In genomic region chr12:3959799-3960560, GRCh38 we compare ENCODE assay signal across 1 cellular context.
TF ChIP-seq lines count a peak whose summit lies in the region.

No MANE protein-coding gene starts in this region.

TF ChIP-seq in HepG2, 621 proteins besides CTCF, POLR2A, EP300 and RAD21 (continued from another document and continues in another):
- TF ChIP-seq, protein P1, sequence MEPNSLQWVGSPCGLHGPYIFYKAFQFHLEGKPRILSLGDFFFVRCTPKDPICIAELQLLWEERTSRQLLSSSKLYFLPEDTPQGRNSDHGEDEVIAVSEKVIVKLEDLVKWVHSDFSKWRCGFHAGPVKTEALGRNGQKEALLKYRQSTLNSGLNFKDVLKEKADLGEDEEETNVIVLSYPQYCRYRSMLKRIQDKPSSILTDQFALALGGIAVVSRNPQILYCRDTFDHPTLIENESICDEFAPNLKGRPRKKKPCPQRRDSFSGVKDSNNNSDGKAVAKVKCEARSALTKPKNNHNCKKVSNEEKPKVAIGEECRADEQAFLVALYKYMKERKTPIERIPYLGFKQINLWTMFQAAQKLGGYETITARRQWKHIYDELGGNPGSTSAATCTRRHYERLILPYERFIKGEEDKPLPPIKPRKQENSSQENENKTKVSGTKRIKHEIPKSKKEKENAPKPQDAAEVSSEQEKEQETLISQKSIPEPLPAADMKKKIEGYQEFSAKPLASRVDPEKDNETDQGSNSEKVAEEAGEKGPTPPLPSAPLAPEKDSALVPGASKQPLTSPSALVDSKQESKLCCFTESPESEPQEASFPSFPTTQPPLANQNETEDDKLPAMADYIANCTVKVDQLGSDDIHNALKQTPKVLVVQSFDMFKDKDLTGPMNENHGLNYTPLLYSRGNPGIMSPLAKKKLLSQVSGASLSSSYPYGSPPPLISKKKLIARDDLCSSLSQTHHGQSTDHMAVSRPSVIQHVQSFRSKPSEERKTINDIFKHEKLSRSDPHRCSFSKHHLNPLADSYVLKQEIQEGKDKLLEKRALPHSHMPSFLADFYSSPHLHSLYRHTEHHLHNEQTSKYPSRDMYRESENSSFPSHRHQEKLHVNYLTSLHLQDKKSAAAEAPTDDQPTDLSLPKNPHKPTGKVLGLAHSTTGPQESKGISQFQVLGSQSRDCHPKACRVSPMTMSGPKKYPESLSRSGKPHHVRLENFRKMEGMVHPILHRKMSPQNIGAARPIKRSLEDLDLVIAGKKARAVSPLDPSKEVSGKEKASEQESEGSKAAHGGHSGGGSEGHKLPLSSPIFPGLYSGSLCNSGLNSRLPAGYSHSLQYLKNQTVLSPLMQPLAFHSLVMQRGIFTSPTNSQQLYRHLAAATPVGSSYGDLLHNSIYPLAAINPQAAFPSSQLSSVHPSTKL (CRISPR knock-in tag; IDR thresholded peaks at IDR 0.05): peak; percentile 88
- TF ChIP-seq SP1 (IDR thresholded peaks at IDR 0.05): no peak
- no peak for TF ChIP-seq SP1 (CRISPR knock-in tag; IDR thresholded peaks at IDR 0.05)
- TF ChIP-seq GATAD2A (CRISPR knock-in tag; IDR thresholded peaks at IDR 0.05): peak; percentile 83
- no peak for TF ChIP-seq TCF7L2 (IDR thresholded peaks at IDR 0.05; ENCODE audit: low read depth, low read length)
- TF ChIP-seq, protein P2, sequence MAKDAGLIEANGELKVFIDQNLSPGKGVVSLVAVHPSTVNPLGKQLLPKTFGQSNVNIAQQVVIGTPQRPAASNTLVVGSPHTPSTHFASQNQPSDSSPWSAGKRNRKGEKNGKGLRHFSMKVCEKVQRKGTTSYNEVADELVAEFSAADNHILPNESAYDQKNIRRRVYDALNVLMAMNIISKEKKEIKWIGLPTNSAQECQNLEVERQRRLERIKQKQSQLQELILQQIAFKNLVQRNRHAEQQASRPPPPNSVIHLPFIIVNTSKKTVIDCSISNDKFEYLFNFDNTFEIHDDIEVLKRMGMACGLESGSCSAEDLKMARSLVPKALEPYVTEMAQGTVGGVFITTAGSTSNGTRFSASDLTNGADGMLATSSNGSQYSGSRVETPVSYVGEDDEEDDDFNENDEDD (CRISPR knock-in tag; IDR thresholded peaks at IDR 0.05; ENCODE audit: borderline replicate concordance): no peak
- TF ChIP-seq ZNF670 (CRISPR knock-in tag; IDR thresholded peaks at IDR 0.05; ENCODE audit: borderline replicate concordance): no peak
- no peak for TF ChIP-seq NAIF1 (CRISPR knock-in tag; IDR thresholded peaks at IDR 0.05; ENCODE audit: borderline replicate concordance)
- TF ChIP-seq FOXC1 (CRISPR knock-in tag; IDR thresholded peaks at IDR 0.05; ENCODE audit: borderline replicate concordance): peak; percentile 23; the same call in 1 of the 2 replicates
- TF ChIP-seq MAZ (IDR thresholded peaks at IDR 0.05; ENCODE audit: borderline replicate concordance, low read depth, low read length): no peak
- TF ChIP-seq MAZ (CRISPR knock-in tag; IDR thresholded peaks at IDR 0.05; ENCODE audit: low read depth): 0 out of 2 replicates have a peak, but pooled peaks have one; percentile 20
- TF ChIP-seq HDAC1 (CRISPR knock-in tag; IDR thresholded peaks at IDR 0.05): peak; percentile 75
- no peak for TF ChIP-seq ZNF7 (CRISPR knock-in tag; IDR thresholded peaks at IDR 0.05)
- TF ChIP-seq ZSCAN21 (CRISPR knock-in tag; IDR thresholded peaks at IDR 0.05; ENCODE audit: borderline replicate concordance): no peak
- no peak for TF ChIP-seq ZNF773 (CRISPR knock-in tag; IDR thresholded peaks at IDR 0.05; ENCODE audit: borderline replicate concordance)
- no peak for TF ChIP-seq ZNF207 (IDR thresholded peaks at IDR 0.05; ENCODE audit: borderline replicate concordance)
- no peak for TF ChIP-seq THAP8 (CRISPR knock-in tag; IDR thresholded peaks at IDR 0.05; ENCODE audit: borderline replicate concordance)
- no peak for TF ChIP-seq ZNF30 (CRISPR knock-in tag; IDR thresholded peaks at IDR 0.05)
- TF ChIP-seq POGK (CRISPR knock-in tag; conservative IDR thresholded peaks at IDR 0.05): no peak
- 0 out of 2 replicates have a peak, but pooled peaks have one; percentile 44 for TF ChIP-seq ARNTL (CRISPR knock-in tag; IDR thresholded peaks at IDR 0.05)
- TF ChIP-seq SNAPC5 (CRISPR knock-in tag; IDR thresholded peaks at IDR 0.05; ENCODE audit: borderline replicate concordance): no peak
- TF ChIP-seq DR1 (CRISPR knock-in tag; IDR thresholded peaks at IDR 0.05): no peak; the same call in 1 of the 2 replicates
- TF ChIP-seq SOX6 (IDR thresholded peaks at IDR 0.05): no peak
- TF ChIP-seq SOX6 (CRISPR knock-in tag; IDR thresholded peaks at IDR 0.05): peak; percentile 74
- no peak for TF ChIP-seq MATR3 (CRISPR knock-in tag; IDR thresholded peaks at IDR 0.05)
- peak; percentile 67; the same call in 1 of the 2 replicates for TF ChIP-seq KDM6A (CRISPR knock-in tag; IDR thresholded peaks at IDR 0.05; ENCODE audit: low read depth)
- TF ChIP-seq ZEB1 (IDR thresholded peaks at IDR 0.05; ENCODE audit: insufficient replicate concordance, low read depth): no peak
- TF ChIP-seq PHB2 (IDR thresholded peaks at IDR 0.05; ENCODE audit: partially characterized antibody): no peak
- peak; percentile 69; the same call in 1 of the 2 replicates for TF ChIP-seq ZNF775 (CRISPR knock-in tag; IDR thresholded peaks at IDR 0.05; ENCODE audit: borderline replicate concordance)
- no peak for TF ChIP-seq GRHL1 (CRISPR knock-in tag; conservative IDR thresholded peaks at IDR 0.05)
- TF ChIP-seq, protein P3, sequence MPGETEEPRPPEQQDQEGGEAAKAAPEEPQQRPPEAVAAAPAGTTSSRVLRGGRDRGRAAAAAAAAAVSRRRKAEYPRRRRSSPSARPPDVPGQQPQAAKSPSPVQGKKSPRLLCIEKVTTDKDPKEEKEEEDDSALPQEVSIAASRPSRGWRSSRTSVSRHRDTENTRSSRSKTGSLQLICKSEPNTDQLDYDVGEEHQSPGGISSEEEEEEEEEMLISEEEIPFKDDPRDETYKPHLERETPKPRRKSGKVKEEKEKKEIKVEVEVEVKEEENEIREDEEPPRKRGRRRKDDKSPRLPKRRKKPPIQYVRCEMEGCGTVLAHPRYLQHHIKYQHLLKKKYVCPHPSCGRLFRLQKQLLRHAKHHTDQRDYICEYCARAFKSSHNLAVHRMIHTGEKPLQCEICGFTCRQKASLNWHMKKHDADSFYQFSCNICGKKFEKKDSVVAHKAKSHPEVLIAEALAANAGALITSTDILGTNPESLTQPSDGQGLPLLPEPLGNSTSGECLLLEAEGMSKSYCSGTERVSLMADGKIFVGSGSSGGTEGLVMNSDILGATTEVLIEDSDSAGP (CRISPR knock-in tag; IDR thresholded peaks at IDR 0.05; ENCODE audit: borderline replicate concordance): peak; percentile 66; the same call in 1 of the 2 replicates
- no peak for TF ChIP-seq ZNF354B (CRISPR knock-in tag; IDR thresholded peaks at IDR 0.05)
- TF ChIP-seq ZNF3 (CRISPR knock-in tag; IDR thresholded peaks at IDR 0.05): no peak
- TF ChIP-seq RBFOX2 (IDR thresholded peaks at IDR 0.05; ENCODE audit: low read depth, low read length): no peak
- TF ChIP-seq HOXA7 (CRISPR knock-in tag; IDR thresholded peaks at IDR 0.05): no peak
- TF ChIP-seq ZNF619 (CRISPR knock-in tag; IDR thresholded peaks at IDR 0.05): no peak
- no peak for TF ChIP-seq SP140L (CRISPR knock-in tag; IDR thresholded peaks at IDR 0.05; ENCODE audit: borderline replicate concordance)
- peak; percentile 63; the same call in 1 of the 2 replicates for TF ChIP-seq MEIS2 (CRISPR knock-in tag; IDR thresholded peaks at IDR 0.05)
- TF ChIP-seq, protein P4, sequence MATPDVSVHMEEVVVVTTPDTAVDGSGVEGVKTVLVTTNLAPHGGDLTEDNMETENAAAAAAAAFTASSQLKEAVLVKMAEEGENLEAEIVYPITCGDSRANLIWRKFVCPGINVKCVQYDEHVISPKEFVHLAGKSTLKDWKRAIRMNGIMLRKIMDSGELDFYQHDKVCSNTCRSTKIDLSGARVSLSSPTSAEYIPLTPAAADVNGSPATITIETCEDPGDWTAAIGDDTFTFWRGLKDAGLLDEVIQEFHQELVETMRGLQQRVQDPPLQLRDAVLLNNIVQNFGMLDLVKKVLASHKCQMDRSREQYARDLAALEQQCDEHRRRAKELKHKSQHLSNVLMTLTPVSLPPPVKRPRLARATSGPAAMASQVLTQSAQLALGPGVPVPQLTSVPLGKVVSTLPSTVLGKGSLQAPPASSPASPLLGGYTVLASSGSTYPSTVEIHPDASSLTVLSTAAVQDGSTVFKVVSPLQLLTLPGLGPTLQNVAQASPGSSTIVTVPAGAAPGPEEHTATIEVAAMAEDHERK (CRISPR knock-in tag; IDR thresholded peaks at IDR 0.05; ENCODE audit: low read depth): no peak
- no peak for TF ChIP-seq SIX1 (CRISPR knock-in tag; IDR thresholded peaks at IDR 0.05; ENCODE audit: borderline replicate concordance)
- no peak for TF ChIP-seq ZNF75D (CRISPR knock-in tag; IDR thresholded peaks at IDR 0.05; ENCODE audit: borderline replicate concordance)
- TF ChIP-seq PAXIP1 (CRISPR knock-in tag; conservative IDR thresholded peaks at IDR 0.05): peak; percentile 73
- no peak for TF ChIP-seq FOXM1 (CRISPR knock-in tag; IDR thresholded peaks at IDR 0.05)
- TF ChIP-seq ZNF326 (CRISPR knock-in tag; IDR thresholded peaks at IDR 0.05; ENCODE audit: borderline replicate concordance): no peak
- no peak for TF ChIP-seq ZNF629 (CRISPR knock-in tag; conservative IDR thresholded peaks at IDR 0.05)
